20 cellular contexts compared by ENCODE assay signal in the genomic region with DNA sequence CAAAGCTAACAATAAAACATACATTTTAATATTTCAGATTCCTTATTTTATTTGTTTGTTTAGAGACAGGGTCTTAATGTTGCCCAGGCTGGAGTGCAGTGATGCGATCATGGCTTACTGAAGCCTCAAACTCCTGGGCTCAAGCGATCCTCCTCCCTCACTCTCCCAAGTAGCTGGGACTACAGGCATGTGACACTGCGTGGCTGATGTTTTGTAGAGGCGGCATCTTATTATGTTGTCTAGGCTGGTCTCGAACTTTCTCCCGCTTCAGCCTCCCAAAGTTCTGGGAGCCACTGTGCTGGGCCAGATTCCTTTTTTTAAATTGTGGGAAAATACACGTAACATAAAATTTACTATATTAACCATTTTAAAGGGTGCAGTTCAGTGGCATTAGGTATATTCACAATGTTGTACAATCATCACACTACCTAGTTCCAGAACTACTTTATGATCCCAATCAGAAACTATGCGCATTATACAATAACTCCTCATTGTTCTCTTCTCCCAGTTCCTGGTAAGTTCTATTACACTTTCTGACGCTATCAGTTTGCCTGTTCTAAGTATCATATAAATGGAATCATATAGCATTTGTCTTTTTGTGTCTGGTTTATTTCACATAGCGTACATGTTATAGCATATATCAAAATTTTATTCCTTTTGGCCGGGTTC. TPM values are rescaled to one million over a fixed set of nuclear protein-coding genes. Genes with fewer than 3 reads are reported as not detected.
DNase-seq lines count a peak whose midpoint lies in the region; ATAC-seq, FAIRE-seq and TF ChIP-seq lines count a peak whose summit lies in the region.
"Had no signal": no experiment of that assay in that cellular context is flagged by ENCODE, and none has a peak within 500 bp of the region (broad histone marks: within the 10 kb centered on the region; RNA-seq: fewer than 3 reads in every experiment).

No MANE protein-coding gene starts in this region.

- ATAC-seq in left colon (peak; percentile 95), HG03039 (IDR thresholded peaks at IDR 0.05; ENCODE audit: unreplicated experiment) (no peak), GM19035 (IDR thresholded peaks at IDR 0.05; ENCODE audit: unreplicated experiment) (no peak)
- ATAC-seq: A549 had no signal

- H3K4me3 Mint-ChIP-seq in astrocyte (ENCODE audit: unreplicated experiment) (no peak overlapping the region), nephron progenitor cell (no peak overlapping the region)
- H3K4me3 Mint-ChIP-seq: CD4-positive, alpha-beta memory T cell; H9 had no signal

- H3K4me3 ChIP-seq in astrocyte (ENCODE audit: insufficient read depth, low read depth, low read length) = no peak overlapping the region
- H3K4me3 ChIP-seq: A549 had no signal

- H3K27me3 Mint-ChIP-seq in astrocyte (ENCODE audit: low read depth, unreplicated experiment) (no peaks in the 10 kb centered on the region), nephron progenitor cell (ENCODE audit: low read depth, poor library complexity) (no peaks in the 10 kb centered on the region)
- H3K27me3 Mint-ChIP-seq: CD4-positive, alpha-beta memory T cell had no signal

- no peak overlapping the region for H3K4me2 ChIP-seq in astrocyte (ENCODE audit: low read length)
- H3K4me2 ChIP-seq: A549 had no signal

- no peaks in the 10 kb centered on the region for H3K9me3 ChIP-seq in astrocyte (ENCODE audit: insufficient read depth, low read depth, low read length)
- H3K9me3 ChIP-seq: A549, BE2C had no signal

- peak overlapping the region; percentile 34 for H3K27ac Mint-ChIP-seq in astrocyte (ENCODE audit: unreplicated experiment)
- H3K27ac Mint-ChIP-seq in nephron progenitor cell = peak overlapping the region; percentile 89
- H3K27ac Mint-ChIP-seq: CD4-positive, alpha-beta memory T cell had no signal

- H3K9me3 Mint-ChIP-seq in astrocyte (ENCODE audit: unreplicated experiment) (no peaks in the 10 kb centered on the region), nephron progenitor cell (peaks cover 49% of the 10 kb centered on the region)
- H3K9me3 Mint-ChIP-seq: H9 had no signal

- no peak for TF ChIP-seq CTCF in astrocyte (IDR thresholded peaks at IDR 0.05; ENCODE audit: insufficient read depth, low read depth, low read length)
- TF ChIP-seq CTCF in nephron progenitor cell (IDR thresholded peaks at IDR 0.05) = no peak

- H2AFZ ChIP-seq in astrocyte (ENCODE audit: low read depth, low read length) = no peak overlapping the region

- intact Hi-C loops in left colon (cut with DNase I, micrococcal nuclease) = no loop called here

- peaks cover 43% of the 10 kb centered on the region for H4K20me1 ChIP-seq in astrocyte (ENCODE audit: insufficient read depth, low read length)

- DNase-seq in astrocyte (ENCODE audit: low read depth) = no peak
- DNase-seq in left colon = no peak
- no peak for DNase-seq in nephron progenitor cell
- peak in 3 of 49 donors; percentile 10 to 16 (median 13) for DNase-seq in substantia nigra (lab: John Stamatoyannopoulos, UW)
- no peak for DNase-seq in middle frontal gyrus (ENCODE audit: extremely low spot score, low spot score)
- DNase-seq in NOMO-1 treated with dmso at 0.1 percent for 144 hours (lab: John Stamatoyannopoulos, UW; ENCODE audit: unreplicated experiment) = no peak
- DNase-seq: BE2C; CD4-positive, alpha-beta memory T cell; DMS79 treated with DMSO at 0.1 percent for 48 hours; EL; GOT3; H9 had no signal

- H3K4me1 Mint-ChIP-seq in astrocyte (ENCODE audit: low read depth, unreplicated experiment) = no peaks in the 10 kb centered on the region
- peaks cover 10% of the 10 kb centered on the region for H3K4me1 Mint-ChIP-seq in nephron progenitor cell

- H3K36me3 Mint-ChIP-seq in astrocyte (ENCODE audit: low read depth, unreplicated experiment) (peaks cover 3% of the 10 kb centered on the region), nephron progenitor cell (ENCODE audit: low read depth) (peaks cover 86% of the 10 kb centered on the region)

- no peak for FAIRE-seq in astrocyte (lab: Jason Lieb, UNC)
- FAIRE-seq: A549, G401.6, GM12892, GM19239 had no signal

- no peak overlapping the region for H3K9ac ChIP-seq in astrocyte (ENCODE audit: low read length)

- H3K27me3 ChIP-seq in astrocyte (ENCODE audit: insufficient read depth, low read length) = no peaks in the 10 kb centered on the region
- H3K27me3 ChIP-seq: BE2C had no signal

- peaks cover 31% of the 10 kb centered on the region for H3K79me2 ChIP-seq in astrocyte (ENCODE audit: insufficient read depth, low read length)

- H3K4me1 ChIP-seq in astrocyte (ENCODE audit: insufficient read depth, low read length) = no peaks in the 10 kb centered on the region
- H3K4me1 ChIP-seq: A549, BE2C had no signal

- H3K27ac ChIP-seq in astrocyte (ENCODE audit: low read depth, low read length) (no peak overlapping the region), substantia nigra (ENCODE audit: low read depth, low read length, poor library complexity, severe bottlenecking) (peak overlapping the region; percentile 33)
- H3K27ac ChIP-seq: A549, C4-2B, HL-60 had no signal

- peaks cover 2% of the 10 kb centered on the region for H3K36me3 ChIP-seq in astrocyte (ENCODE audit: insufficient read depth, low read length)

RNA-seq across cellular contexts. Expression of a gene that starts 40.3 kb away (rescaled TPM):
- total RNA-seq in astrocyte = 52.8 and 56.6 TPM in 2 replicates
- 100 to 1,000 TPM; 100 to 111 TPM for total RNA-seq in left colon
